In genomic region chr22:22933100-22933806, GRCh38 we compare ENCODE assay signal across 1 cellular context.
TF ChIP-seq lines count a peak whose summit lies in the region.

No MANE protein-coding gene starts in this region.

TF ChIP-seq in K562, 482 proteins besides CTCF, POLR2A, EP300 and RAD21 (continued from another document):
- no peak for TF ChIP-seq ATF2 (CRISPR knock-in tag; IDR thresholded peaks at IDR 0.05)
- no peak for TF ChIP-seq ZNF347 (CRISPR knock-in tag; IDR thresholded peaks at IDR 0.05; ENCODE audit: low read depth)
- TF ChIP-seq ZMIZ1 (IDR thresholded peaks at IDR 0.05; ENCODE audit: low read depth in 2 of 2, low read length in 2 of 2), result 0 out of 4 replicates have a peak, but pooled peaks of 1 of the 2 experiments have one; percentile 23
- TF ChIP-seq BHLHE40 (IDR thresholded peaks at IDR 0.05; ENCODE audit: low read length), result peak; percentile 30; the same call in 1 of the 2 replicates
- 0 out of 4 replicates have a peak, but pooled peaks of 1 of the 2 experiments have one; percentile 31 for TF ChIP-seq MCM7 (IDR thresholded peaks at IDR 0.05)
- TF ChIP-seq ZNF407 (IDR thresholded peaks at IDR 0.05; ENCODE audit: low read depth), result no peak
- 0 out of 2 replicates have a peak, but pooled peaks have one; percentile 20 for TF ChIP-seq GTF2F1 (IDR thresholded peaks at IDR 0.05; ENCODE audit: low read depth, low read length)
- no peak for TF ChIP-seq ZNF280A (IDR thresholded peaks at IDR 0.05; ENCODE audit: low read depth, partially characterized antibody)
- no peak for TF ChIP-seq ZNF133 (CRISPR knock-in tag; IDR thresholded peaks at IDR 0.05)
- TF ChIP-seq MLX (CRISPR knock-in tag; conservative IDR thresholded peaks at IDR 0.05), result 0 out of 4 replicates have a peak, but pooled peaks of 1 of the 2 experiments have one; percentile 19
- TF ChIP-seq RNF2 (IDR thresholded peaks at IDR 0.05), result no peak
- no peak for TF ChIP-seq KAT2B (IDR thresholded peaks at IDR 0.05; ENCODE audit: low read depth, low read length)
- TF ChIP-seq ELF2 (CRISPR knock-in tag; IDR thresholded peaks at IDR 0.05), result no peak
- TF ChIP-seq SMC3 (conservative IDR thresholded peaks at IDR 0.05; ENCODE audit: insufficient read depth, low read depth, low read length), result 0 out of 2 replicates have a peak, but pooled peaks have one; percentile 9
- TF ChIP-seq DNMT1 (IDR thresholded peaks at IDR 0.05), result no peak
